Comparison of ENCODE assay signal across 26 cellular contexts in the genomic region with DNA sequence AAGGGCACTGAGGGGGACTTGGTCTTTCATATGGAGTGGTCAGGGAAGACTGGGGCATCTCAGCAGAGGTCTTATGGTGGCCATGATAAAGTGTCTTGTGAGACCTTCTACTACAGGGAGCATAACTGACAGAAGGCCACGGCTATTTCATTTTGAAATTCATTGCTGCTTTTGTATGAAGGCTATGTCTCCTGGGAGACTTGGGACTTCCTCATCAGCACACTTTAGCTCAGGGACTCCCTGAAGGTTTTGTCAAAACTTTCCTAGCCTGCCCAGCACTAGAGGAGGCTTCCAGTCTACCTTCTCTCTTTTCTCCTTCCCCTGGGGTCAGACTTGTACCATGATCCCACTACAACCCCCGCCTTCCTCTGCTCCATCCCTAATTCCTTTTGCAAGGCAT.
"Had no signal": no experiment of that assay in that cellular context is flagged by ENCODE, and none has a peak within 500 bp of the region (broad histone marks: within the 10 kb centered on the region; RNA-seq: fewer than 3 reads in every experiment).

No MANE protein-coding gene starts in this region.

- H3K36me3 Mint-ChIP-seq: activated CD4-positive, alpha-beta memory T cell treated with anti-CD3 and anti-CD28 coated beads for 36 hours; activated CD8-positive, alpha-beta memory T cell treated with anti-CD3 and anti-CD28 coated beads, Interleukin-2, amount 10 ng/mL, durations not matched to agents 7 days and 5 days; activated naive CD8-positive, alpha-beta T cell had no signal

- H3K36me3 ChIP-seq: colonic mucosa had no signal

- H3K4me1 ChIP-seq: colonic mucosa had no signal

- DNase-seq: activated CD4-positive, alpha-beta memory T cell treated with anti-CD3 and anti-CD28 coated beads for 36 hours; activated CD4-positive, alpha-beta T cell treated with anti-CD3 and anti-CD28 coated beads for 36 hours; activated CD4-positive, alpha-beta T cell treated with anti-CD3 and anti-CD28 coated beads, Interleukin-2, amount 10 ng/mL, durations not matched to agents 24 days and 14 days; activated CD4-positive, CD25-positive, alpha-beta regulatory T cell; activated CD4-positive, CD25-positive, alpha-beta regulatory T cell treated with anti-CD3 and anti-CD28 coated beads, Interleukin-2, amount 50 U/mL, for 72 hours; activated CD8-positive, alpha-beta memory T cell treated with anti-CD3 and anti-CD28 coated beads, Interleukin-2, amount 10 ng/mL, durations not matched to agents 7 days and 5 days; activated CD8-positive, alpha-beta memory T cell treated with anti-CD3 and anti-CD28 coated beads, Interleukin-2, amount 50 U/mL, for 4 hours; activated CD8-positive, alpha-beta T cell treated with anti-CD3 and anti-CD28 coated beads, Interleukin-2, amount 10 ng/mL, durations not matched to agents 7 days and 5 days; activated gamma-delta T cell; activated naive CD4-positive, alpha-beta T cell; activated naive CD4-positive, alpha-beta T cell treated with anti-CD3 and anti-CD28 coated beads, Interleukin-2, amount 50 U/mL, for 16 hours; activated T-cell treated with anti-CD3 and anti-CD28 coated beads, Interleukin-2, amount 50 U/mL, for 1 hour; activated T-cell treated with anti-CD3 and anti-CD28 coated beads, Interleukin-2, amount 50 U/mL, for 72 hours; amniotic stem cell; anterior cingulate cortex; central memory CD4-positive, alpha-beta T cell; cerebellar nuclear complex; colonic mucosa; effector CD8-positive, alpha-beta T cell; foreskin fibroblast; T-helper 1 cell; T-helper 17 cell; T1000 had no signal

- ATAC-seq: activated CD4-positive, alpha-beta T cell treated with anti-CD3 and anti-CD28 coated beads for 36 hours; activated CD8-positive, alpha-beta memory T cell treated with anti-CD3 and anti-CD28 coated beads, Interleukin-2, amount 10 ng/mL, durations not matched to agents 7 days and 5 days; activated CD8-positive, alpha-beta T cell treated with anti-CD3 and anti-CD28 coated beads, Interleukin-2, amount 10 ng/mL, durations not matched to agents 7 days and 5 days; activated T-cell treated with anti-CD3 and anti-CD28 coated beads, Interleukin-2, amount 50 U/mL, for 72 hours; esophagus mucosa; T-helper 17 cell had no signal

- H3K4me3 ChIP-seq: colonic mucosa had no signal

- H3K4me1 Mint-ChIP-seq: activated CD4-positive, alpha-beta T cell treated with anti-CD3 and anti-CD28 coated beads for 36 hours; activated CD4-positive, alpha-beta T cell treated with anti-CD3 and anti-CD28 coated beads, Interleukin-2, amount 10 ng/mL, durations not matched to agents 24 days and 14 days; activated CD8-positive, alpha-beta memory T cell treated with anti-CD3 and anti-CD28 coated beads, Interleukin-2, amount 10 ng/mL, durations not matched to agents 7 days and 5 days had no signal

- H3K27ac ChIP-seq: colonic mucosa had no signal

- H3K9me3 ChIP-seq: colonic mucosa had no signal

- H3K4me3 Mint-ChIP-seq: activated CD4-positive, alpha-beta memory T cell treated with anti-CD3 and anti-CD28 coated beads for 36 hours; activated CD4-positive, alpha-beta T cell treated with anti-CD3 and anti-CD28 coated beads for 36 hours; activated CD4-positive, alpha-beta T cell treated with anti-CD3 and anti-CD28 coated beads, Interleukin-2, amount 10 ng/mL, durations not matched to agents 24 days and 14 days; activated CD8-positive, alpha-beta memory T cell treated with anti-CD3 and anti-CD28 coated beads, Interleukin-2, amount 10 ng/mL, durations not matched to agents 7 days and 5 days; activated CD8-positive, alpha-beta T cell treated with anti-CD3 and anti-CD28 coated beads, Interleukin-2, amount 10 ng/mL, durations not matched to agents 7 days and 5 days; activated naive CD8-positive, alpha-beta T cell; activated T-cell treated with anti-CD3 and anti-CD28 coated beads, Interleukin-2, amount 50 U/mL, for 72 hours; T-helper 17 cell; T-helper 2 cell treated with Interferon-gamma antibody and Interleukin-4, amounts not matched to agents 5 μg/mL and 100 μg/mL, for 36 hours had no signal

- H3K27me3 ChIP-seq: colonic mucosa had no signal

- H3K27ac Mint-ChIP-seq: activated CD4-positive, alpha-beta memory T cell treated with anti-CD3 and anti-CD28 coated beads for 36 hours; activated CD4-positive, alpha-beta T cell treated with anti-CD3 and anti-CD28 coated beads for 36 hours; activated CD4-positive, alpha-beta T cell treated with anti-CD3 and anti-CD28 coated beads, Interleukin-2, amount 10 ng/mL, durations not matched to agents 24 days and 14 days; activated CD8-positive, alpha-beta memory T cell treated with anti-CD3 and anti-CD28 coated beads, Interleukin-2, amount 10 ng/mL, durations not matched to agents 7 days and 5 days; activated CD8-positive, alpha-beta T cell treated with anti-CD3 and anti-CD28 coated beads, Interleukin-2, amount 10 ng/mL, durations not matched to agents 7 days and 5 days; activated naive CD8-positive, alpha-beta T cell; activated T-cell treated with anti-CD3 and anti-CD28 coated beads, Interleukin-2, amount 50 U/mL, for 72 hours; T-helper 17 cell; T-helper 2 cell treated with Interferon-gamma antibody and Interleukin-4, amounts not matched to agents 5 μg/mL and 100 μg/mL, for 36 hours had no signal

- H3K9me3 Mint-ChIP-seq: activated CD4-positive, alpha-beta memory T cell treated with anti-CD3 and anti-CD28 coated beads for 36 hours; activated CD4-positive, alpha-beta T cell treated with anti-CD3 and anti-CD28 coated beads, Interleukin-2, amount 10 ng/mL, durations not matched to agents 24 days and 14 days; activated T-cell treated with anti-CD3 and anti-CD28 coated beads, Interleukin-2, amount 50 U/mL, for 72 hours; T-helper 2 cell treated with Interferon-gamma antibody and Interleukin-4, amounts not matched to agents 5 μg/mL and 100 μg/mL, for 36 hours had no signal
